In genomic region chr5:176401281-176402205, GRCh38 we compare ENCODE assay signal across 23 cellular contexts. TPM values are rescaled to one million over a fixed set of nuclear protein-coding genes. Genes with fewer than 3 reads are reported as not detected.
DNase-seq lines count a peak whose midpoint lies in the region; ATAC-seq, FAIRE-seq and TF ChIP-seq lines count a peak whose summit lies in the region.
"Had no signal": no experiment of that assay in that cellular context is flagged by ENCODE, and none has a peak within 500 bp of the region (broad histone marks: within the 10 kb centered on the region; RNA-seq: fewer than 3 reads in every experiment).

No MANE protein-coding gene starts in this region.

- H2AFZ ChIP-seq in keratinocyte (ENCODE audit: control insufficient read depth, low read length): no peak overlapping the region

- H3K9me1 ChIP-seq in keratinocyte (ENCODE audit: control insufficient read depth, extremely low read depth, insufficient read depth, low read length): no peaks in the 10 kb centered on the region

- H3K27ac Mint-ChIP-seq in activated T-cell treated with anti-CD3 and anti-CD28 coated beads, Interleukin-2, amount 50 U/mL, for 24 hours: peak overlapping the region; percentile 11
- no peak overlapping the region for H3K27ac Mint-ChIP-seq in activated T-cell treated with anti-CD3 and anti-CD28 coated beads, Interleukin-2, amount 50 U/mL, for 72 hours
- H3K27ac Mint-ChIP-seq: activated CD8-positive, alpha-beta T cell treated with anti-CD3 and anti-CD28 coated beads for 36 hours; activated naive CD4-positive, alpha-beta T cell treated with anti-CD3 and anti-CD28 coated beads, Interleukin-2, amount 10 ng/mL, durations not matched to agents 7 days and 5 days had no signal

- no peak for FAIRE-seq in keratinocyte (lab: Jason Lieb, UNC)

- H3K4me3 ChIP-seq in duodenal mucosa (ENCODE audit: low read depth in 1 of 2, low read length in 2 of 2) (peak overlapping the region in 1 of 2 donors; percentile 10), keratinocyte (ENCODE audit: control insufficient read depth in 2 of 3, extremely low read depth in 1 of 3, insufficient read depth in 2 of 3, low read depth in 1 of 3, low read length in 3 of 3) (peak overlapping the region in 1 of 3 experiments; percentile 26), tibial artery (no peak overlapping the region)

- dilution Hi-C loops in keratinocyte (cut with MboI; ENCODE audit: extremely low pct_ligation_motif_present, low sequenced_read_pairs): no loop called here

- H3K4me2 ChIP-seq in keratinocyte (ENCODE audit: control insufficient read depth, extremely low read depth, insufficient read depth, low read depth, low read length): peak overlapping the region; percentile 77

- ATAC-seq in activated T-cell treated with anti-CD3 and anti-CD28 coated beads, Interleukin-2, amount 50 U/mL, for 72 hours (replicated peaks in 1 of 2): no peak
- ATAC-seq: activated CD8-positive, alpha-beta T cell treated with anti-CD3 and anti-CD28 coated beads for 36 hours; stimulated activated naive CD8-positive, alpha-beta T cell treated with anti-CD3 and anti-CD28 coated beads, Interleukin-15, amount 100 ng/mL, for 72 hours had no signal

- H3K27me3 ChIP-seq in duodenal mucosa (ENCODE audit: control insufficient read depth in 1 of 2, insufficient read depth in 2 of 2, low read length in 2 of 2): no peaks in the 10 kb centered on the region
- no peaks in the 10 kb centered on the region for H3K27me3 ChIP-seq in keratinocyte (ENCODE audit: control insufficient read depth, extremely low read depth, insufficient read depth, low read length)
- no peaks in the 10 kb centered on the region for H3K27me3 ChIP-seq in tibial artery

- H3K9ac ChIP-seq in duodenal mucosa (ENCODE audit: low read depth in 1 of 2, low read length in 2 of 2) (peak overlapping the region in 1 of 2 donors; percentile 48), keratinocyte (ENCODE audit: control insufficient read depth, extremely low read depth, insufficient read depth, low read length) (peak overlapping the region; percentile 62)

- peaks cover 8 to 25% of the 10 kb centered on the region in 2 donors for H3K36me3 ChIP-seq in duodenal mucosa (ENCODE audit: control insufficient read depth in 1 of 2, insufficient read depth in 2 of 2, low read length in 2 of 2)
- peaks cover 34% of the 10 kb centered on the region in 2 experiments for H3K36me3 ChIP-seq in keratinocyte (ENCODE audit: control insufficient read depth in 2 of 2, extremely low read depth in 1 of 2, insufficient read depth in 2 of 2, low read length in 2 of 2)
- peaks cover 10 to 60% (median 42%) of the 10 kb centered on the region in 3 donors for H3K36me3 ChIP-seq in tibial artery

- intact Hi-C loops in tibial artery (cut with DNase I; ENCODE audit: low total_unique reads): no loop called here

- H3K27me3 Mint-ChIP-seq in activated T-cell treated with anti-CD3 and anti-CD28 coated beads, Interleukin-2, amount 50 U/mL, for 24 hours: no peaks in the 10 kb centered on the region
- no peaks in the 10 kb centered on the region for H3K27me3 Mint-ChIP-seq in activated T-cell treated with anti-CD3 and anti-CD28 coated beads, Interleukin-2, amount 50 U/mL, for 72 hours (ENCODE audit: low read depth)
- H3K27me3 Mint-ChIP-seq: activated CD8-positive, alpha-beta T cell treated with anti-CD3 and anti-CD28 coated beads for 36 hours; activated naive CD4-positive, alpha-beta T cell treated with anti-CD3 and anti-CD28 coated beads, Interleukin-2, amount 10 ng/mL, durations not matched to agents 7 days and 5 days; naive thymus-derived CD4-positive, alpha-beta T cell; stimulated activated naive CD8-positive, alpha-beta T cell treated with anti-CD3 and anti-CD28 coated beads, Interleukin-15, amount 100 ng/mL, for 72 hours had no signal

- H4K20me1 ChIP-seq in keratinocyte (ENCODE audit: control insufficient read depth, extremely low read depth, insufficient read depth, low read length): no peaks in the 10 kb centered on the region

- H3K9me3 Mint-ChIP-seq in activated T-cell treated with anti-CD3 and anti-CD28 coated beads, Interleukin-2, amount 50 U/mL, for 24 hours: no peaks in the 10 kb centered on the region
- no peaks in the 10 kb centered on the region for H3K9me3 Mint-ChIP-seq in activated T-cell treated with anti-CD3 and anti-CD28 coated beads, Interleukin-2, amount 50 U/mL, for 72 hours
- H3K9me3 Mint-ChIP-seq: activated CD8-positive, alpha-beta T cell treated with anti-CD3 and anti-CD28 coated beads for 36 hours; activated naive CD4-positive, alpha-beta T cell treated with anti-CD3 and anti-CD28 coated beads, Interleukin-2, amount 10 ng/mL, durations not matched to agents 7 days and 5 days; naive thymus-derived CD4-positive, alpha-beta T cell; stimulated activated naive CD8-positive, alpha-beta T cell treated with anti-CD3 and anti-CD28 coated beads, Interleukin-15, amount 100 ng/mL, for 72 hours had no signal

- H3K4me1 Mint-ChIP-seq in activated T-cell treated with anti-CD3 and anti-CD28 coated beads, Interleukin-2, amount 50 U/mL, for 24 hours (ENCODE audit: low read depth): no peaks in the 10 kb centered on the region
- no peaks in the 10 kb centered on the region for H3K4me1 Mint-ChIP-seq in activated T-cell treated with anti-CD3 and anti-CD28 coated beads, Interleukin-2, amount 50 U/mL, for 72 hours (ENCODE audit: low read depth)
- H3K4me1 Mint-ChIP-seq: naive thymus-derived CD4-positive, alpha-beta T cell had no signal

- H3K4me3 Mint-ChIP-seq in activated T-cell treated with anti-CD3 and anti-CD28 coated beads, Interleukin-2, amount 50 U/mL, for 24 hours: no peak overlapping the region
- no peak overlapping the region for H3K4me3 Mint-ChIP-seq in activated T-cell treated with anti-CD3 and anti-CD28 coated beads, Interleukin-2, amount 50 U/mL, for 72 hours
- H3K4me3 Mint-ChIP-seq: activated CD8-positive, alpha-beta T cell treated with anti-CD3 and anti-CD28 coated beads for 36 hours; activated naive CD4-positive, alpha-beta T cell treated with anti-CD3 and anti-CD28 coated beads, Interleukin-2, amount 10 ng/mL, durations not matched to agents 7 days and 5 days; naive thymus-derived CD4-positive, alpha-beta T cell; stimulated activated naive CD8-positive, alpha-beta T cell treated with anti-CD3 and anti-CD28 coated beads, Interleukin-15, amount 100 ng/mL, for 72 hours had no signal

- H3K4me1 ChIP-seq in duodenal mucosa (ENCODE audit: control insufficient read depth in 1 of 2, insufficient read depth in 2 of 2, low read length in 2 of 2) (peaks cover 44 to 55% of the 10 kb centered on the region in 2 donors), keratinocyte (ENCODE audit: control insufficient read depth, extremely low read depth, insufficient read depth, low read length) (peaks cover 34% of the 10 kb centered on the region), tibial artery (no peaks in the 10 kb centered on the region)

- H3K27ac ChIP-seq in duodenal mucosa (ENCODE audit: low read depth, low read length): peak overlapping the region; percentile 56
- peak overlapping the region; percentile 68 for H3K27ac ChIP-seq in keratinocyte (ENCODE audit: control insufficient read depth, insufficient read depth, low read length)
- no peak overlapping the region for H3K27ac ChIP-seq in tibial artery

- H3K9me3 ChIP-seq in duodenal mucosa (ENCODE audit: control insufficient read depth in 1 of 2, low read length in 2 of 2): no peaks in the 10 kb centered on the region
- H3K9me3 ChIP-seq in keratinocyte (ENCODE audit: control insufficient read depth, low read depth, low read length): no peaks in the 10 kb centered on the region
- H3K9me3 ChIP-seq in tibial artery: no peaks in the 10 kb centered on the region

- H3K36me3 Mint-ChIP-seq in activated T-cell treated with anti-CD3 and anti-CD28 coated beads, Interleukin-2, amount 50 U/mL, for 24 hours (ENCODE audit: low read depth): peaks cover 53% of the 10 kb centered on the region
- peaks cover 0 to 3% of the 10 kb centered on the region in 2 donors for H3K36me3 Mint-ChIP-seq in activated T-cell treated with anti-CD3 and anti-CD28 coated beads, Interleukin-2, amount 50 U/mL, for 72 hours (ENCODE audit: insufficient read depth in 2 of 2)

- H3K79me2 ChIP-seq in keratinocyte (ENCODE audit: control insufficient read depth, insufficient read depth, low read length): peaks cover 61% of the 10 kb centered on the region

- peak; percentile 9 for DNase-seq in activated T-cell treated with anti-CD3 and anti-CD28 coated beads, Interleukin-2, amount 50 U/mL, for 24 hours
- DNase-seq in activated T-cell treated with anti-CD3 and anti-CD28 coated beads, Interleukin-2, amount 50 U/mL, for 72 hours: no peak
- DNase-seq in keratinocyte (ENCODE audit: low read depth, low spot score) (no peak), tibial artery (peak; percentile 12 to 33), HPDE6-E6E7 (ENCODE audit: extremely low spot score) (no peak), amygdala (lab: John Stamatoyannopoulos, UW) (no peak), globus pallidus (ENCODE audit: low spot score) (no peak)
- DNase-seq: activated CD4-positive, CD25-positive, alpha-beta regulatory T cell; activated CD8-positive, alpha-beta T cell treated with anti-CD3 and anti-CD28 coated beads for 36 hours; activated naive CD4-positive, alpha-beta T cell treated with anti-CD3 and anti-CD28 coated beads, Interleukin-2, amount 10 ng/mL, durations not matched to agents 7 days and 5 days; activated T-cell treated with anti-CD3 and anti-CD28 coated beads, Interleukin-2, amount 50 U/mL, for 1 hour; COR-L47; hippocampal formation; islet precursor cell; naive thymus-derived CD4-positive, alpha-beta T cell; NCI-H1105 treated with DMSO at 0.1 percent for 48 hours; NCI-H524; stimulated activated CD4-positive, alpha-beta T cell treated with anti-CD3 and anti-CD28 coated beads, Interleukin-2, amount 100 ng/mL, for 48 hours; stimulated activated naive CD8-positive, alpha-beta T cell treated with anti-CD3 and anti-CD28 coated beads, Interleukin-15, amount 100 ng/mL, for 72 hours; T1000 had no signal

- no peak for TF ChIP-seq CTCF in keratinocyte (optimal IDR thresholded peaks at IDR 0.05 in 1 of 3, IDR thresholded peaks at IDR 0.05 in 1 of 3, conservative IDR thresholded peaks at IDR 0.05 in 1 of 3; ENCODE audit: extremely low read depth in 1 of 3, insufficient read depth in 2 of 3, low read length in 3 of 3)
- TF ChIP-seq CTCF in tibial artery (IDR thresholded peaks at IDR 0.05): no peak

RNA-seq across cellular contexts. Expression of gene HIGD2A, which starts 13.0 kb away (rescaled TPM):
- 100 to 1,000 TPM; 109 to 135 TPM for total RNA-seq in activated T-cell treated with anti-CD3 and anti-CD28 coated beads, Interleukin-2, amount 50 U/mL, for 72 hours
- polyA plus RNA-seq in keratinocyte: 74.6 to 91.4 TPM (median 87.9 TPM) in 3 replicates
- 5.6 TPM for polyA plus RNA-seq in keratinocyte (2011; ENCODE audit: low read depth)
- polyA plus RNA-seq in keratinocyte (2011; cell fraction: cytosol; rRNA removed): 79.7 and 125 TPM in 2 replicates
- 25.9 and 37.5 TPM in 2 replicates for polyA plus RNA-seq in keratinocyte (2011; cell fraction: nucleus; rRNA removed)
- 113 and 117 TPM in 2 replicates for polyA plus RNA-seq in keratinocyte (2012; ENCODE audit: low replicate concordance)
- 41.8 to 68.1 TPM (median 53.4 TPM) in 3 replicates for polyA minus RNA-seq in keratinocyte
- polyA minus RNA-seq in keratinocyte (2011; cell fraction: cytosol; rRNA and poly(A)+ RNA removed): 113 TPM
- polyA minus RNA-seq in keratinocyte (2011; cell fraction: nucleus; rRNA and poly(A)+ RNA removed): 14.7 and 17.1 TPM in 2 replicates

RNA-seq across cellular contexts. Expression of gene NOP16, which starts 13.1 kb away (rescaled TPM):
- 10 to 100 TPM; 41.8 to 42.3 TPM for total RNA-seq in activated T-cell treated with anti-CD3 and anti-CD28 coated beads, Interleukin-2, amount 50 U/mL, for 72 hours
- 73.3 to 101 TPM (median 96.7 TPM) in 3 replicates for polyA plus RNA-seq in keratinocyte
- 52.9 TPM for polyA plus RNA-seq in keratinocyte (2011; ENCODE audit: low read depth)
- 73.0 and 88.7 TPM in 2 replicates for polyA plus RNA-seq in keratinocyte (2011; cell fraction: cytosol; rRNA removed)
- polyA plus RNA-seq in keratinocyte (2011; cell fraction: nucleus; rRNA removed): 80.9 and 89.6 TPM in 2 replicates
- polyA plus RNA-seq in keratinocyte (2012; ENCODE audit: low replicate concordance): 62.2 and 82.2 TPM in 2 replicates
- polyA minus RNA-seq in keratinocyte: 17.5 to 26.1 TPM (median 22.9 TPM) in 3 replicates
- 71.7 TPM for polyA minus RNA-seq in keratinocyte (2011; cell fraction: cytosol; rRNA and poly(A)+ RNA removed)
- 20.8 and 25.3 TPM in 2 replicates for polyA minus RNA-seq in keratinocyte (2011; cell fraction: nucleus; rRNA and poly(A)+ RNA removed)

RNA-seq across cellular contexts. Expression of gene CLTB, which starts 14.8 kb away (rescaled TPM):
- total RNA-seq in activated T-cell treated with anti-CD3 and anti-CD28 coated beads, Interleukin-2, amount 50 U/mL, for 72 hours: 10 to 100 TPM; 38.1 to 41.9 TPM
- 326 to 485 TPM (median 427 TPM) in 3 replicates for polyA plus RNA-seq in keratinocyte
- polyA plus RNA-seq in keratinocyte (2011; ENCODE audit: low read depth): 465 TPM
- polyA plus RNA-seq in keratinocyte (2011; cell fraction: cytosol; rRNA removed): 241 and 487 TPM in 2 replicates
- 219 and 221 TPM in 2 replicates for polyA plus RNA-seq in keratinocyte (2011; cell fraction: nucleus; rRNA removed)
- 435 and 459 TPM in 2 replicates for polyA plus RNA-seq in keratinocyte (2012; ENCODE audit: low replicate concordance)
- 151 to 200 TPM (median 157 TPM) in 3 replicates for polyA minus RNA-seq in keratinocyte
- polyA minus RNA-seq in keratinocyte (2011; cell fraction: cytosol; rRNA and poly(A)+ RNA removed): 467 TPM
- 69.2 and 77.9 TPM in 2 replicates for polyA minus RNA-seq in keratinocyte (2011; cell fraction: nucleus; rRNA and poly(A)+ RNA removed)

RNA-seq across cellular contexts. Expression of gene ARL10, which starts 36.3 kb away (rescaled TPM):
- 10 to 100 TPM in 1 of 2 donors, 1 to 10 TPM in 1; 7.5 to 14.0 TPM for total RNA-seq in activated T-cell treated with anti-CD3 and anti-CD28 coated beads, Interleukin-2, amount 50 U/mL, for 72 hours
- 0.70 to 2.4 TPM (median 1.6 TPM) in 3 replicates for polyA plus RNA-seq in keratinocyte
- 1.0 TPM for polyA plus RNA-seq in keratinocyte (2011; ENCODE audit: low read depth)
- 0.66 and 0.72 TPM in 2 replicates for polyA plus RNA-seq in keratinocyte (2011; cell fraction: cytosol; rRNA removed)
- 2.4 and 3.8 TPM in 2 replicates for polyA plus RNA-seq in keratinocyte (2011; cell fraction: nucleus; rRNA removed)
- 1.4 and 2.2 TPM in 2 replicates for polyA plus RNA-seq in keratinocyte (2012; ENCODE audit: low replicate concordance)
- polyA minus RNA-seq in keratinocyte: 1.5 to 3.0 TPM (median 2.1 TPM) in 3 replicates
- polyA minus RNA-seq in keratinocyte (2011; cell fraction: cytosol; rRNA and poly(A)+ RNA removed): 3.1 TPM
- polyA minus RNA-seq in keratinocyte (2011; cell fraction: nucleus; rRNA and poly(A)+ RNA removed): 1.3 and 2.9 TPM in 2 replicates
- total RNA-seq: A172, H4 had no signal

RNA-seq across cellular contexts. Expression of gene KIAA1191, which starts 40.0 kb away (rescaled TPM):
- 10 to 100 TPM; 56.7 to 59.0 TPM for total RNA-seq in activated T-cell treated with anti-CD3 and anti-CD28 coated beads, Interleukin-2, amount 50 U/mL, for 72 hours
- 100 to 128 TPM (median 112 TPM) in 3 replicates for polyA plus RNA-seq in keratinocyte
- 29.3 TPM for polyA plus RNA-seq in keratinocyte (2011; ENCODE audit: low read depth)
- 125 and 133 TPM in 2 replicates for polyA plus RNA-seq in keratinocyte (2011; cell fraction: cytosol; rRNA removed)
- 66.7 and 77.1 TPM in 2 replicates for polyA plus RNA-seq in keratinocyte (2011; cell fraction: nucleus; rRNA removed)
- 59.4 and 78.0 TPM in 2 replicates for polyA plus RNA-seq in keratinocyte (2012; ENCODE audit: low replicate concordance)
- polyA minus RNA-seq in keratinocyte: 116 to 204 TPM (median 141 TPM) in 3 replicates
- polyA minus RNA-seq in keratinocyte (2011; cell fraction: cytosol; rRNA and poly(A)+ RNA removed): 122 TPM
- polyA minus RNA-seq in keratinocyte (2011; cell fraction: nucleus; rRNA and poly(A)+ RNA removed): 29.3 and 42.0 TPM in 2 replicates

Comparison
In these comparisons a context has a peak if more than half of its experiments do, and no peak if none do; other contexts are left out.
1. DNase-seq: peak in activated T-cell treated with anti-CD3 and anti-CD28 coated beads, Interleukin-2, amount 50 U/mL, for 24 hours (single experiment) and tibial artery (2 of 2); none in activated T-cell treated with anti-CD3 and anti-CD28 coated beads, Interleukin-2, amount 50 U/mL, for 72 hours (0 of 2), keratinocyte (single experiment), HPDE6-E6E7 (single experiment), amygdala (0 of 56) and globus pallidus (single experiment).
2. H3K27ac ChIP-seq: peak in duodenal mucosa (single experiment) and keratinocyte (single experiment); none in tibial artery (0 of 2).